10 cellular contexts compared by ENCODE assay signal in genomic region chr15:67137319-67137718, GRCh38.
DNase-seq lines count a peak whose midpoint lies in the region; FAIRE-seq and TF ChIP-seq lines count a peak whose summit lies in the region.
"Had no signal": no experiment of that assay in that cellular context is flagged by ENCODE, and none has a peak within 500 bp of the region (broad histone marks: within the 10 kb centered on the region; RNA-seq: fewer than 3 reads in every experiment).

No MANE protein-coding gene starts in this region.

- intact Hi-C loops in esophagus muscularis mucosa (cut with DNase I) = no loop called here

- WGBS in esophagus muscularis mucosa = 100% methylated on average over 1 of the region's 1 CpG
- 87 to 97% (median 96%) methylated on average over 1 of the region's 1 CpG for WGBS in small intestine, 3 donors

- no peak for TF ChIP-seq EP300 in esophagus muscularis mucosa (IDR thresholded peaks at IDR 0.05)

- FAIRE-seq in GM12891 (lab: Jason Lieb, UNC) (no peak), small intestine (lab: Jason Lieb, UNC) (no peak), urothelium cell line (lab: Jason Lieb, UNC) (no peak)
- FAIRE-seq: G401.6 had no signal

- H3K27ac ChIP-seq in Peyer's patch (peak overlapping the region in 3 of 4 donors; percentile 60 to 65 (median 60)), esophagus muscularis mucosa (replicated peaks in 1 of 4) (peak overlapping the region; percentile 80 to 89 (median 84)), small intestine (ENCODE audit: low read depth in 1 of 2, low read length in 1 of 2) (peak overlapping the region; percentile 34 to 76)

- peaks cover 10 to 77% (median 16%) of the 10 kb centered on the region in 4 donors for H3K4me1 ChIP-seq in Peyer's patch
- peaks cover 78 to 100% (median 100%) of the 10 kb centered on the region in 4 donors for H3K4me1 ChIP-seq in esophagus muscularis mucosa
- peaks cover 13 to 49% of the 10 kb centered on the region in 2 donors for H3K4me1 ChIP-seq in small intestine (ENCODE audit: control insufficient read depth in 2 of 2, insufficient read depth in 1 of 2, low read depth in 1 of 2, low read length in 1 of 2)

- H3K27me3 ChIP-seq in Peyer's patch (no peaks in the 10 kb centered on the region), esophagus muscularis mucosa (no peaks in the 10 kb centered on the region), small intestine (ENCODE audit: control insufficient read depth in 2 of 2, insufficient read depth in 2 of 2, low read length in 2 of 2) (no peaks in the 10 kb centered on the region)

- no peak overlapping the region for H3K4me3 ChIP-seq in Peyer's patch
- H3K4me3 ChIP-seq in esophagus muscularis mucosa = peak overlapping the region in 1 of 4 donors; percentile 20
- H3K4me3 ChIP-seq in small intestine (ENCODE audit: low read depth in 1 of 2, low read length in 2 of 2) = no peak overlapping the region

- H3K36me3 ChIP-seq in Peyer's patch (no peaks in the 10 kb centered on the region), esophagus muscularis mucosa (no peaks in the 10 kb centered on the region), small intestine (ENCODE audit: control insufficient read depth in 2 of 2, insufficient read depth in 2 of 2, low read length in 2 of 2) (no peaks in the 10 kb centered on the region)

- TF ChIP-seq CTCF in Peyer's patch (IDR thresholded peaks at IDR 0.05) = no peak
- no peak for TF ChIP-seq CTCF in esophagus muscularis mucosa (IDR thresholded peaks at IDR 0.05)

- DNase-seq in GM12891 (ENCODE audit: insufficient read length, low spot score) (no peak), Peyer's patch (no peak), esophagus muscularis mucosa (ENCODE audit: extremely low spot score) (no peak), small intestine (no peak), superior temporal gyrus (ENCODE audit: extremely low spot score) (no peak), urothelium cell line (ENCODE audit: low spot score) (no peak)
- no peak for DNase-seq in activated CD4-positive, CD25-positive, alpha-beta regulatory T cell (lab: John Stamatoyannopoulos, UW)
- DNase-seq: activated CD4-positive, alpha-beta T cell treated with anti-CD3 and anti-CD28 coated beads, Interleukin-2, amount 50 U/mL, for 48 hours; NCI-H1105 treated with DMSO at 0.1 percent for 48 hours had no signal

- TF ChIP-seq POLR2A in GM12891 (IDR thresholded peaks at IDR 0.05; ENCODE audit: low read depth, low read length) (no peak), Peyer's patch (IDR thresholded peaks at IDR 0.05) (no peak), esophagus muscularis mucosa (IDR thresholded peaks at IDR 0.05; ENCODE audit: low read depth) (no peak)

- no peaks in the 10 kb centered on the region for H3K9me3 ChIP-seq in Peyer's patch
- no peaks in the 10 kb centered on the region for H3K9me3 ChIP-seq in esophagus muscularis mucosa
- no peaks in the 10 kb centered on the region for H3K9me3 ChIP-seq in small intestine (ENCODE audit: control insufficient read depth, low read depth)

TF ChIP-seq in GM12891, 5 proteins besides CTCF, POLR2A, EP300 and RAD21:
- TF ChIP-seq POLR2AphosphoS5 (IDR thresholded peaks at IDR 0.05; ENCODE audit: low read depth, low read length) (no peak), POU2F2 (IDR thresholded peaks at IDR 0.05; ENCODE audit: low read depth, low read length) (peak; percentile 67; the same call in 1 of the 2 replicates)
